In genomic region chr1:172325562-172325961, GRCh38 we compare ENCODE assay signal across 15 cellular contexts.
DNase-seq lines count a peak whose midpoint lies in the region; ATAC-seq and TF ChIP-seq lines count a peak whose summit lies in the region.
"Had no signal": no experiment of that assay in that cellular context is flagged by ENCODE, and none has a peak within 500 bp of the region (broad histone marks: within the 10 kb centered on the region; RNA-seq: fewer than 3 reads in every experiment).

No MANE protein-coding gene starts in this region.

- H3K36me3 ChIP-seq in PC-9 (ENCODE audit: low read depth) (no peaks in the 10 kb centered on the region), colonic mucosa (no peaks in the 10 kb centered on the region), mesenchymal stem cell (ENCODE audit: control insufficient read depth in 1 of 2, insufficient read depth in 2 of 2, low read depth in 1 of 2, low read length in 2 of 2) (no peaks in the 10 kb centered on the region)
- H3K36me3 ChIP-seq: BLaER1 treated with 17β-estradiol and CSF1 and Interleukin-3, amounts not matched to agents 10 nM and 100 nM; Peyer's patch; right atrium auricular region had no signal

- H3K14ac ChIP-seq in mesenchymal stem cell (ENCODE audit: low read length in 2 of 2), result no peak overlapping the region

- no peaks in the 10 kb centered on the region for H3K79me2 ChIP-seq in PC-9 (ENCODE audit: low read depth)

- no peak overlapping the region for H3K9ac ChIP-seq in colonic mucosa (ENCODE audit: low read depth in 2 of 2, low read length in 2 of 2)
- peak overlapping the region; percentile 0 for H3K9ac ChIP-seq in mesenchymal stem cell (ENCODE audit: low read length)
- H3K9ac ChIP-seq: BLaER1 treated with 17β-estradiol and CSF1 and Interleukin-3, amounts not matched to agents 10 nM and 100 nM had no signal

- H3K4me2 ChIP-seq in PC-9, result no peak overlapping the region
- no peak overlapping the region for H3K4me2 ChIP-seq in mesenchymal stem cell (ENCODE audit: low read length, poor library complexity, severe bottlenecking)
- H3K4me2 ChIP-seq: BLaER1 treated with 17β-estradiol and CSF1 and Interleukin-3, amounts not matched to agents 10 nM and 100 nM had no signal

- no TSS peak for BruUV-seq in PC-9 (replicated peaks; lab: Mats Ljungman, UMichigan)

- H4K20me1 ChIP-seq in PC-9 (ENCODE audit: insufficient read depth), result no peaks in the 10 kb centered on the region
- H4K20me1 ChIP-seq: BLaER1 treated with 17β-estradiol and CSF1 and Interleukin-3, amounts not matched to agents 10 nM and 100 nM had no signal

- no peaks in the 10 kb centered on the region for H3K27me3 ChIP-seq in PC-9 (ENCODE audit: insufficient read depth, low read depth)
- H3K27me3 ChIP-seq in colonic mucosa, result no peaks in the 10 kb centered on the region
- H3K27me3 ChIP-seq in mesenchymal stem cell (ENCODE audit: control insufficient read depth in 1 of 2, insufficient read depth in 1 of 2, low read length in 2 of 2), result no peaks in the 10 kb centered on the region
- H3K27me3 ChIP-seq: BLaER1 treated with 17β-estradiol and CSF1 and Interleukin-3, amounts not matched to agents 10 nM and 100 nM; Peyer's patch; right atrium auricular region had no signal

- DNase-seq in ELR (ENCODE audit: low read depth) (peak; percentile 68), PC-9 (peak; percentile 38 to 69), colonic mucosa (peak; percentile 22), mesenchymal stem cell (peak; percentile 33), epidermal melanocyte (ENCODE audit: insufficient read length, low spot score) (no peak), left lobe of liver (ENCODE audit: low spot score) (no peak)
- DNase-seq: activated effector memory CD4-positive, alpha-beta T cell treated with anti-CD3 and anti-CD28 coated beads, Interleukin-2, amount 50 U/mL, for 16 hours; GDM1; Peyer's patch; stimulated activated naive CD4-positive, alpha-beta T cell treated with Interleukin-2 at 50 U/mL for 16 hours had no signal

- POLR2A ChIA-PET in PC-9 (lab: Charles Lee; ENCODE audit: unreplicated experiment), result no interaction called here

- TF ChIP-seq CTCF in PC-9 (conservative IDR thresholded peaks at IDR 0.05) (no peak), colonic mucosa (IDR thresholded peaks at IDR 0.05) (no peak)

- H3K23ac ChIP-seq in mesenchymal stem cell (ENCODE audit: low read length in 2 of 2), result no peak overlapping the region

- H4K8ac ChIP-seq in mesenchymal stem cell (ENCODE audit: low read length), result no peak overlapping the region

- no peak overlapping the region for H3K18ac ChIP-seq in mesenchymal stem cell (ENCODE audit: low read depth in 1 of 2, low read length in 2 of 2)

- H3K4me3 ChIP-seq in PC-9 (no peak overlapping the region), colonic mucosa (no peak overlapping the region), mesenchymal stem cell (ENCODE audit: insufficient read depth in 1 of 2, low read depth in 1 of 2, low read length in 2 of 2) (no peak overlapping the region)
- H3K4me3 ChIP-seq: BLaER1 treated with 17β-estradiol and CSF1 and Interleukin-3, amounts not matched to agents 10 nM and 100 nM; Peyer's patch; right atrium auricular region had no signal

- H3K79me1 ChIP-seq in mesenchymal stem cell (replicated peaks; ENCODE audit: low read length, poor library complexity, severe bottlenecking), result peaks cover 3% of the 10 kb centered on the region

- H2BK12ac ChIP-seq in mesenchymal stem cell (ENCODE audit: low read length in 2 of 2), result no peak overlapping the region

- H2AFZ ChIP-seq in PC-9, result no peak overlapping the region
- no peak overlapping the region for H2AFZ ChIP-seq in mesenchymal stem cell (ENCODE audit: low read depth, low read length)

- H3K27ac ChIP-seq in PC-9 (no peak overlapping the region), colonic mucosa (no peak overlapping the region), mesenchymal stem cell (ENCODE audit: low read length, poor library complexity, severe bottlenecking) (no peak overlapping the region)
- H3K27ac ChIP-seq: BLaER1 treated with 17β-estradiol and CSF1 and Interleukin-3, amounts not matched to agents 10 nM and 100 nM; Peyer's patch; right atrium auricular region had no signal

- no peak overlapping the region for H2AK5ac ChIP-seq in mesenchymal stem cell (ENCODE audit: low read length, severe bottlenecking)

- peak overlapping the region; percentile 45 for H2BK120ac ChIP-seq in mesenchymal stem cell (ENCODE audit: low read depth, low read length)

- H3F3A ChIP-seq in PC-9 (ENCODE audit: insufficient read depth, low read depth), result peaks cover 7% of the 10 kb centered on the region; the same call in 1 of the 2 replicates

- 100% methylated on average over 1 of the region's 2 CpGs for WGBS in mesenchymal stem cell

- no peak overlapping the region for H2BK15ac ChIP-seq in mesenchymal stem cell (ENCODE audit: low read depth, poor library complexity, severe bottlenecking)

- no peak overlapping the region for H2BK5ac ChIP-seq in mesenchymal stem cell (ENCODE audit: low read depth, low read length, poor library complexity, severe bottlenecking)

- intact Hi-C loops in PC-9 (cut with micrococcal nuclease; ENCODE audit: unreplicated experiment), result loop anchor here (1.0 kb wide), 1 partner anchor 27 kb away; no protein-coding TSS in a partner anchor
- intact Hi-C loops in colonic mucosa (cut with DNase I), result no loop called here

- peaks cover 4% of the 10 kb centered on the region; the same call in 1 of the 2 replicates for H3K9me2 ChIP-seq in PC-9 (ENCODE audit: insufficient read depth)

- H3K9me3 ChIP-seq in PC-9 (ENCODE audit: insufficient read depth, low read depth) (no peaks in the 10 kb centered on the region), colonic mucosa (no peaks in the 10 kb centered on the region), mesenchymal stem cell (ENCODE audit: control insufficient read depth, low read length) (no peaks in the 10 kb centered on the region)
- H3K9me3 ChIP-seq: Peyer's patch, right atrium auricular region had no signal

- H3K4me1 ChIP-seq in PC-9 (replicated peaks; ENCODE audit: insufficient read depth), result peaks cover 9% of the 10 kb centered on the region
- H3K4me1 ChIP-seq in colonic mucosa, result no peaks in the 10 kb centered on the region
- H3K4me1 ChIP-seq in mesenchymal stem cell (ENCODE audit: control insufficient read depth, insufficient read depth, low read depth, low read length), result peaks cover 8% of the 10 kb centered on the region
- H3K4me1 ChIP-seq: BLaER1 treated with 17β-estradiol and CSF1 and Interleukin-3, amounts not matched to agents 10 nM and 100 nM; Peyer's patch had no signal

- CTCF ChIA-PET in PC-9 (lab: Charles Lee), result no interaction called here

- no peak overlapping the region for H4K91ac ChIP-seq in mesenchymal stem cell (ENCODE audit: low read length)

- no peak for ATAC-seq in left lobe of liver
- no peak for ATAC-seq in HG03442 (IDR thresholded peaks at IDR 0.05; ENCODE audit: unreplicated experiment)
- ATAC-seq in GM18520 (IDR thresholded peaks at IDR 0.05; ENCODE audit: unreplicated experiment), result no peak
- ATAC-seq: natural killer cell treated with Interleukin-12 subunit alpha and Interleukin-12 subunit beta and Interleukin-15 and Interleukin-18, amount 100 ng/mL, for 72 hours had no signal

- no peak overlapping the region for H3K4ac ChIP-seq in mesenchymal stem cell (ENCODE audit: low read depth in 1 of 2, low read length in 2 of 2)

Comparison
In these comparisons a context has a peak if more than half of its experiments do, and no peak if none do; other contexts are left out.
1. DNase-seq: peak in ELR (single experiment), PC-9 (2 of 2), colonic mucosa (single experiment) and mesenchymal stem cell (single experiment); none in epidermal melanocyte (single experiment) and left lobe of liver (single experiment).